ENCODE assay signal across 15 cellular contexts in the genomic region with DNA sequence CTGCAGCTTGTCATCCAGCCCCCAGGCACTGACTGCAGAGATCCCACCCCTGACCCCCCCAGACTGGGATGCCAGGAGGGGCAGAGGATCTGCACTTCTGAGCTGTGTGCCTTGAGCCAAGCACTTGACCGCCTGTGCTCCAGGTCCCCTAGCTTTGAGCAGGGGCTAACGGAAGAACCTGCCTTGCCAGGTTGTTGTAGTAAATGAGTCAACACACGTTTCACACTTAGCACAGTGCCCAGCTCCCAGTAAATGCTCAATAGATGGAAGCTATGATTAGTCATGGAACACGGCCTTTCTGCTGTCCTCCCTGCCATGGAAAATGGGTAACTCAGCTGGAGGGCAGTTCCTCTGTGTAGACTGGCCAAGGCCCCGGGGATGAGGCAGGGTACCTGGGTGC. TPM values are rescaled to one million over a fixed set of nuclear protein-coding genes. Genes with fewer than 3 reads are reported as not detected.
DNase-seq lines count a peak whose midpoint lies in the region; ATAC-seq and TF ChIP-seq lines count a peak whose summit lies in the region.
"Had no signal": no experiment of that assay in that cellular context is flagged by ENCODE, and none has a peak within 500 bp of the region (broad histone marks: within the 10 kb centered on the region; RNA-seq: fewer than 3 reads in every experiment).

No MANE protein-coding gene starts in this region.

- POLR2A ChIA-PET in activated CD8-positive, alpha-beta T cell treated with anti-CD3 and anti-CD28 coated beads, Interleukin-2, amount 10 ng/mL, durations not matched to agents 7 days and 5 days (lab: Charles Lee) = no interaction called here

- peaks cover 31% of the 10 kb centered on the region for H3K4me1 Mint-ChIP-seq in activated CD8-positive, alpha-beta T cell treated with anti-CD3 and anti-CD28 coated beads, Interleukin-2, amount 10 ng/mL, durations not matched to agents 7 days and 5 days (ENCODE audit: low read depth)

- no peaks in the 10 kb centered on the region for H3K36me3 Mint-ChIP-seq in activated naive CD4-positive, alpha-beta T cell treated with anti-CD3 and anti-CD28 coated beads, Interleukin-2, amount 50 U/mL, for 72 hours
- H3K36me3 Mint-ChIP-seq in activated CD8-positive, alpha-beta T cell treated with anti-CD3 and anti-CD28 coated beads, Interleukin-2, amount 10 ng/mL, durations not matched to agents 7 days and 5 days (ENCODE audit: low read depth) = no peaks in the 10 kb centered on the region
- H3K36me3 Mint-ChIP-seq: immature natural killer cell had no signal

- H3K27me3 ChIP-seq in upper lobe of right lung = no peaks in the 10 kb centered on the region

- H3K4me3 Mint-ChIP-seq in activated CD8-positive, alpha-beta T cell treated with anti-CD3 and anti-CD28 coated beads, Interleukin-2, amount 10 ng/mL, durations not matched to agents 7 days and 5 days = no peak overlapping the region

- no peaks in the 10 kb centered on the region for H3K27me3 Mint-ChIP-seq in activated CD8-positive, alpha-beta T cell treated with anti-CD3 and anti-CD28 coated beads, Interleukin-2, amount 10 ng/mL, durations not matched to agents 7 days and 5 days (ENCODE audit: low read depth)

- peaks cover 52% of the 10 kb centered on the region for H3K4me1 ChIP-seq in upper lobe of right lung

- H3K36me3 ChIP-seq in upper lobe of right lung = no peaks in the 10 kb centered on the region

- peak overlapping the region; percentile 5 to 72 for H3K27ac Mint-ChIP-seq in activated naive CD4-positive, alpha-beta T cell treated with anti-CD3 and anti-CD28 coated beads, Interleukin-2, amount 50 U/mL, for 72 hours
- peak overlapping the region; percentile 60 for H3K27ac Mint-ChIP-seq in activated CD8-positive, alpha-beta T cell treated with anti-CD3 and anti-CD28 coated beads, Interleukin-2, amount 10 ng/mL, durations not matched to agents 7 days and 5 days

- DNase-seq in activated naive CD4-positive, alpha-beta T cell treated with anti-CD3 and anti-CD28 coated beads, Interleukin-2, amount 50 U/mL, for 72 hours (ENCODE audit: low spot score in 2 of 2) = no peak
- no peak for DNase-seq in activated naive CD4-positive, alpha-beta T cell (lab: John Stamatoyannopoulos, UW)
- no peak for DNase-seq in activated CD8-positive, alpha-beta T cell treated with anti-CD3 and anti-CD28 coated beads, Interleukin-2, amount 10 ng/mL, durations not matched to agents 7 days and 5 days
- DNase-seq in islet precursor cell (peak; percentile 79), upper lobe of right lung (peak; percentile 79)
- DNase-seq in effector CD8-positive, alpha-beta T cell (lab: John Stamatoyannopoulos, UW) = no peak
- DNase-seq: activated CD4-positive, CD25-positive, alpha-beta regulatory T cell treated with anti-CD3 and anti-CD28 coated beads, Interleukin-2, amount 50 U/mL, for 72 hours; activated effector memory CD4-positive, alpha-beta T cell treated with anti-CD3 and anti-CD28 coated beads, Interleukin-2, amount 50 U/mL, for 16 hours; central memory CD4-positive, alpha-beta T cell; GF-D8; immature natural killer cell; NCI-H1417 treated with DMSO at 0.1 percent for 48 hours; SK-N-SH had no signal

- CTCF ChIA-PET in activated CD8-positive, alpha-beta T cell treated with anti-CD3 and anti-CD28 coated beads, Interleukin-2, amount 10 ng/mL, durations not matched to agents 7 days and 5 days (lab: Charles Lee) = interaction anchor here (1.2 kb wide), 1 partner anchor 19 kb away, joined by 3 read pairs; no protein-coding TSS in a partner anchor

- H3K9me3 ChIP-seq in upper lobe of right lung = no peaks in the 10 kb centered on the region
- H3K9me3 ChIP-seq: SK-N-SH had no signal

- H3K27ac ChIP-seq in upper lobe of right lung = no peak overlapping the region

- peak in 1 of 2 donors; percentile 21 for ATAC-seq in activated naive CD4-positive, alpha-beta T cell treated with anti-CD3 and anti-CD28 coated beads, Interleukin-2, amount 50 U/mL, for 72 hours
- ATAC-seq in activated CD8-positive, alpha-beta T cell treated with anti-CD3 and anti-CD28 coated beads, Interleukin-2, amount 10 ng/mL, durations not matched to agents 7 days and 5 days = no peak
- peak; percentile 79 for ATAC-seq in upper lobe of right lung
- no peak for ATAC-seq in HG02981 (IDR thresholded peaks at IDR 0.05; ENCODE audit: unreplicated experiment)
- no peak for ATAC-seq in HG02571 (IDR thresholded peaks at IDR 0.05; ENCODE audit: unreplicated experiment)

- no peak for TF ChIP-seq CTCF in upper lobe of right lung (IDR thresholded peaks at IDR 0.05)

- H3K4me3 ChIP-seq in upper lobe of right lung = no peak overlapping the region

- H3K9me3 Mint-ChIP-seq in activated naive CD4-positive, alpha-beta T cell treated with anti-CD3 and anti-CD28 coated beads, Interleukin-2, amount 50 U/mL, for 72 hours = no peaks in the 10 kb centered on the region
- no peaks in the 10 kb centered on the region for H3K9me3 Mint-ChIP-seq in activated CD8-positive, alpha-beta T cell treated with anti-CD3 and anti-CD28 coated beads, Interleukin-2, amount 10 ng/mL, durations not matched to agents 7 days and 5 days (ENCODE audit: insufficient read depth)
- H3K9me3 Mint-ChIP-seq: immature natural killer cell had no signal

- intact Hi-C loops in upper lobe of right lung (cut with DNase I) = no loop called here

RNA-seq across cellular contexts. Expression of a gene that starts 24.1 kb away (rescaled TPM):
- 10 to 100 TPM; 27.3 to 41.7 TPM for total RNA-seq in activated naive CD4-positive, alpha-beta T cell treated with anti-CD3 and anti-CD28 coated beads, Interleukin-2, amount 50 U/mL, for 72 hours
- total RNA-seq in activated CD8-positive, alpha-beta T cell treated with anti-CD3 and anti-CD28 coated beads, Interleukin-2, amount 10 ng/mL, durations not matched to agents 7 days and 5 days = 1 to 10 TPM; 7.2 to 8.2 TPM
- total RNA-seq in upper lobe of right lung = 15.4 TPM

RNA-seq across cellular contexts. Expression of a gene that starts 30.0 kb away (rescaled TPM):
- total RNA-seq in activated naive CD4-positive, alpha-beta T cell treated with anti-CD3 and anti-CD28 coated beads, Interleukin-2, amount 50 U/mL, for 72 hours = 1 to 10 TPM; 7.4 to 9.8 TPM
- total RNA-seq in activated CD8-positive, alpha-beta T cell treated with anti-CD3 and anti-CD28 coated beads, Interleukin-2, amount 10 ng/mL, durations not matched to agents 7 days and 5 days = 1 to 10 TPM; 4.2 to 4.3 TPM
- 11.8 TPM for total RNA-seq in upper lobe of right lung

Comparison
In these comparisons a context has a peak if more than half of its experiments do, and no peak if none do; other contexts are left out.
1. DNase-seq: peak in islet precursor cell (single experiment) and upper lobe of right lung (single experiment); none in activated naive CD4-positive, alpha-beta T cell treated with anti-CD3 and anti-CD28 coated beads, Interleukin-2, amount 50 U/mL, for 72 hours (0 of 2), activated naive CD4-positive, alpha-beta T cell (0 of 4), activated CD8-positive, alpha-beta T cell treated with anti-CD3 and anti-CD28 coated beads, Interleukin-2, amount 10 ng/mL, durations not matched to agents 7 days and 5 days (single experiment) and effector CD8-positive, alpha-beta T cell (single experiment).